ENCODE assay signal across 26 cellular contexts in the genomic region with DNA sequence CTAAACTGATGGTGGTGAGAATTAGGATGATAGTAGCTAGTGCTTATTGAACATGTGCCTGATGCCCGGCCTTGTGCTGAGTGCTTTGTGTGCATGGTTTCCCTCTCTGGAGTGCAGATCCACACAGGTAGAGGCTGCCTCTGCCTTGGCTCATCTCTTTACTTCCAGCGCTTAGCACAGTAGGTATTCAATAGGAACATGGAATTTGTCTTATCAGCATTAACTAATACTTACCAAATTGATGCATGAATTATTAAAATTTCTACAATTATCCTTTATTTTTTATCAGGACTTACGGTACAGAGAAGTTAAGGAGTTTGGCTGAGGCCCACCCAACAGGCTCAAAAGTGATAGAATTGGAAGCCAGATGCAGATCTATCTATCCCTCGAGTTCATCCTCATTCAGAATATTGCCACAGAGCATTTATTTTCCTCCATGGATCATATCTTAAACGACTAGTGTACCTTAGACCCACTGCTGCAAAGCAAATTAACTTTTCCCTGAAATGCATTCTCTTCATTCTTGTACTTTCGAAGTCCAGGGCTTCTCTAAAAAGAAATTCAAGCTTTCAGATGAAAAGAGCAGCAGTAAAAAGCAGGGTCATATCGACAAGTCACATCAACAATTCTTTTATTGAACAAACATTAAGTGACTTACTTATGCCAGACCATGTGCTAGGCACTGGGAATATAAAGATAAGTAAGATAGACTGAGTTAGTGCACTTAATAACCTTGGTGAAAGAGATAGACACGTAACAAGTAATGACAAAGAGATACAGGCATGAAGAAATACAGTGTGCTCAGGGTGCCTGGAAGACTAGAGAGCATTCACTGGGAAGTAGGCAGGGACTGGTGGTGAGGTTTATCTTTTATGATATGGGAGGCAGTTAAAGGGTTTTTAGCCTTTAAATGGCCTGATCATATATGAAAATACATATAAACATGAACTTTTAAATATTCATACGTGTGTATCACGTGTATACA.
"Had no signal": no experiment of that assay in that cellular context is flagged by ENCODE, and none has a peak within 500 bp of the region (broad histone marks: within the 10 kb centered on the region; RNA-seq: fewer than 3 reads in every experiment).

No MANE protein-coding gene starts in this region.

- H3K4me1 ChIP-seq: foreskin keratinocyte, right lobe of liver had no signal

- H3K36me3 ChIP-seq: esophagus muscularis mucosa, heart left ventricle, right lobe of liver, upper lobe of right lung had no signal

- H3K9me3 Mint-ChIP-seq: effector memory CD8-positive, alpha-beta T cell; naive thymus-derived CD8-positive, alpha-beta T cell; neural crest cell; stimulated activated effector memory CD8-positive, alpha-beta T cell treated with anti-CD3 and anti-CD28 coated beads, Interleukin-12 subunit alpha, Interleukin-12 subunit beta, amount 100 ng/mL, for 72 hours; stimulated activated naive CD8-positive, alpha-beta T cell treated with anti-CD3 and anti-CD28 coated beads, Interleukin-15, amount 100 ng/mL, for 72 hours; T-helper 2 cell treated with Interferon-gamma antibody and Interleukin-4, amounts not matched to agents 5 μg/mL and 100 μg/mL, for 36 hours had no signal

- H3K4me3 Mint-ChIP-seq: activated naive CD8-positive, alpha-beta T cell; effector memory CD8-positive, alpha-beta T cell; naive thymus-derived CD8-positive, alpha-beta T cell; neural crest cell; stimulated activated effector memory CD8-positive, alpha-beta T cell treated with anti-CD3 and anti-CD28 coated beads, Interleukin-12 subunit alpha, Interleukin-12 subunit beta, amount 100 ng/mL, for 72 hours; stimulated activated naive CD8-positive, alpha-beta T cell treated with anti-CD3 and anti-CD28 coated beads, Interleukin-15, amount 100 ng/mL, for 72 hours; T-helper 2 cell treated with Interferon-gamma antibody and Interleukin-4, amounts not matched to agents 5 μg/mL and 100 μg/mL, for 36 hours had no signal

- ATAC-seq: body of pancreas; effector memory CD8-positive, alpha-beta T cell; foreskin keratinocyte; heart left ventricle; naive thymus-derived CD8-positive, alpha-beta T cell; stimulated activated effector memory CD8-positive, alpha-beta T cell treated with anti-CD3 and anti-CD28 coated beads, Interleukin-12 subunit alpha, Interleukin-12 subunit beta, amount 100 ng/mL, for 72 hours; stimulated activated naive CD8-positive, alpha-beta T cell treated with anti-CD3 and anti-CD28 coated beads, Interleukin-15, amount 100 ng/mL, for 72 hours; upper lobe of right lung had no signal

- H3K27me3 Mint-ChIP-seq: activated naive CD8-positive, alpha-beta T cell; effector memory CD8-positive, alpha-beta T cell; naive thymus-derived CD8-positive, alpha-beta T cell; stimulated activated naive CD8-positive, alpha-beta T cell treated with anti-CD3 and anti-CD28 coated beads, Interleukin-15, amount 100 ng/mL, for 72 hours had no signal

- H3K27ac Mint-ChIP-seq: activated naive CD8-positive, alpha-beta T cell; effector memory CD8-positive, alpha-beta T cell; naive thymus-derived CD8-positive, alpha-beta T cell; stimulated activated effector memory CD8-positive, alpha-beta T cell treated with anti-CD3 and anti-CD28 coated beads, Interleukin-12 subunit alpha, Interleukin-12 subunit beta, amount 100 ng/mL, for 72 hours; stimulated activated naive CD8-positive, alpha-beta T cell treated with anti-CD3 and anti-CD28 coated beads, Interleukin-15, amount 100 ng/mL, for 72 hours; T-helper 2 cell treated with Interferon-gamma antibody and Interleukin-4, amounts not matched to agents 5 μg/mL and 100 μg/mL, for 36 hours had no signal

- H3K27ac ChIP-seq: body of pancreas, coronary artery, esophagus muscularis mucosa, foreskin keratinocyte, heart left ventricle, right lobe of liver, skin epidermis, upper lobe of right lung had no signal

- H3K27me3 ChIP-seq: body of pancreas, esophagus muscularis mucosa, foreskin keratinocyte, heart left ventricle, right lobe of liver, upper lobe of right lung had no signal

- DNase-seq: activated CD4-positive, alpha-beta T cell treated with anti-CD3 and anti-CD28 coated beads for 48 hours; activated CD4-positive, alpha-beta T cell treated with anti-CD3 and anti-CD28 coated beads, Interleukin-2, amount 50 U/mL, for 48 hours; activated CD8-positive, alpha-beta memory T cell treated with anti-CD3 and anti-CD28 coated beads for 24 hours; activated effector memory CD4-positive, alpha-beta T cell treated with Interleukin-2 at 50 U/mL for 16 hours; activated naive CD4-positive, alpha-beta T cell treated with Interleukin-2 at 50 U/mL for 16 hours; aorta; body of pancreas; effector memory CD8-positive, alpha-beta T cell; foreskin keratinocyte; heart left ventricle; midbrain; naive thymus-derived CD8-positive, alpha-beta T cell; nucleus accumbens; right lobe of liver; stimulated activated CD4-positive, alpha-beta T cell treated with anti-CD3 and anti-CD28 coated beads, Interleukin-4, amount 100 ng/mL, for 24 hours; stimulated activated naive CD8-positive, alpha-beta T cell treated with anti-CD3 and anti-CD28 coated beads, Interleukin-15, amount 100 ng/mL, for 72 hours; substantia nigra; T-helper 1 cell; upper lobe of right lung had no signal

- H3K36me3 Mint-ChIP-seq: activated naive CD8-positive, alpha-beta T cell; naive thymus-derived CD8-positive, alpha-beta T cell; stimulated activated effector memory CD8-positive, alpha-beta T cell treated with anti-CD3 and anti-CD28 coated beads, Interleukin-12 subunit alpha, Interleukin-12 subunit beta, amount 100 ng/mL, for 72 hours had no signal

- H3K4me1 Mint-ChIP-seq: stimulated activated effector memory CD8-positive, alpha-beta T cell treated with anti-CD3 and anti-CD28 coated beads, Interleukin-12 subunit alpha, Interleukin-12 subunit beta, amount 100 ng/mL, for 72 hours had no signal

- H3K9me3 ChIP-seq: body of pancreas, esophagus muscularis mucosa, heart left ventricle, right lobe of liver, upper lobe of right lung had no signal

- H3K4me3 ChIP-seq: body of pancreas, coronary artery, esophagus muscularis mucosa, heart left ventricle, right lobe of liver, skin epidermis, upper lobe of right lung had no signal
